In the genomic region with DNA sequence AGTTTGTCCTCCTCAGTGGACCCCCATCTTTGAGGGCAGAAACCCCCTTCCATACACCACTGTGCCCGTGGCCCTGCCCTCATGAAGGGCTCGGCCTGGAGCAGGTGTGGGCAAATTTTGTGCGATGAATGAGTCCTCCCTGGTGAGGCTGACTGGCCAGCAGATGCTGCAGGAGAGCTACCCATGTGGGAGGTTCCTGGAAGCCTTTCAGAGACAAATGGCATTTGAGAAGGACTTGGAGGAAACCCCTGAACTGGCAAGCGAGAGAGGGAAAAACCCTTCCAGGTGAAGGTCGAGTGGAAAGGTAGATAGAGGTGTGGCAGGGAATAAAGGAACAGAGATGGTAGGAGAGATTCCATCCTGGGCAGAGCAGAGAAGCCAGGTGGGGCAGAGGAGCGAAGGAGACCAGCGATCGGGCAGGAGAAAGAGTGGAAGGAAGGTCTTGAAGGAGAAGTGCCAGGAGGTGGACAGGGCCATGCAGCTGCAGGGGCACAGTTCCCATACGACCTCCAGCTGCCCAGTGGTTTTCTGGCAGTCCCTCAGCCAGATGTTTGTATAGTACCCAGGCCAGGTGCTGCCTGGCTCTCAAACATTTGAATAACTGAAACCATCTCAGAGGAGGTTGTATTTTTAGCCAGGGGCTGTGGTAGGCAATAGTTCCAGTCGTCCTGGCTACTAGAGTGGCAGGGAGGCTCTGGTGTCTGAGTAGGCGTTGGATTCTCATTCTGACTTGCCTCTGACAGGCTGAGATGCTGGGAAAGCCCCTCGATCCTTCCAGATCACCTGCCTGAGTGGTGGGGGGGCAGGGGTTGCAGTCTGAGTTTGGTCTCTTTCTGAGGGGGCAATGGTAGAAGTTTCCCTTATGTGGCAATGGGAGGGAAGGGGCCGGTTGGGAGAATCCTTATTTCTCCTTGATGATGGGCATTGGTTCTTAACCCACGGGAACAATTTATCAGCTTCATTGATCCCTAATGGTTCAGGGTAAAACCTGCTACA, we compare ENCODE assay signal across 1 cellular context.
TF ChIP-seq lines count a peak whose summit lies in the region.

No MANE protein-coding gene starts in this region.

TF ChIP-seq in GM12878, 131 proteins besides CTCF, POLR2A, EP300 and RAD21 (continued from another document and continues in another):
- TF ChIP-seq, protein P1, sequence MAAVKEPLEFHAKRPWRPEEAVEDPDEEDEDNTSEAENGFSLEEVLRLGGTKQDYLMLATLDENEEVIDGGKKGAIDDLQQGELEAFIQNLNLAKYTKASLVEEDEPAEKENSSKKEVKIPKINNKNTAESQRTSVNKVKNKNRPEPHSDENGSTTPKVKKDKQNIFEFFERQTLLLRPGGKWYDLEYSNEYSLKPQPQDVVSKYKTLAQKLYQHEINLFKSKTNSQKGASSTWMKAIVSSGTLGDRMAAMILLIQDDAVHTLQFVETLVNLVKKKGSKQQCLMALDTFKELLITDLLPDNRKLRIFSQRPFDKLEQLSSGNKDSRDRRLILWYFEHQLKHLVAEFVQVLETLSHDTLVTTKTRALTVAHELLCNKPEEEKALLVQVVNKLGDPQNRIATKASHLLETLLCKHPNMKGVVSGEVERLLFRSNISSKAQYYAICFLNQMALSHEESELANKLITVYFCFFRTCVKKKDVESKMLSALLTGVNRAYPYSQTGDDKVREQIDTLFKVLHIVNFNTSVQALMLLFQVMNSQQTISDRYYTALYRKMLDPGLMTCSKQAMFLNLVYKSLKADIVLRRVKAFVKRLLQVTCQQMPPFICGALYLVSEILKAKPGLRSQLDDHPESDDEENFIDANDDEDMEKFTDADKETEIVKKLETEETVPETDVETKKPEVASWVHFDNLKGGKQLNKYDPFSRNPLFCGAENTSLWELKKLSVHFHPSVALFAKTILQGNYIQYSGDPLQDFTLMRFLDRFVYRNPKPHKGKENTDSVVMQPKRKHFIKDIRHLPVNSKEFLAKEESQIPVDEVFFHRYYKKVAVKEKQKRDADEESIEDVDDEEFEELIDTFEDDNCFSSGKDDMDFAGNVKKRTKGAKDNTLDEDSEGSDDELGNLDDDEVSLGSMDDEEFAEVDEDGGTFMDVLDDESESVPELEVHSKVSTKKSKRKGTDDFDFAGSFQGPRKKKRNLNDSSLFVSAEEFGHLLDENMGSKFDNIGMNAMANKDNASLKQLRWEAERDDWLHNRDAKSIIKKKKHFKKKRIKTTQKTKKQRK (IDR thresholded peaks at IDR 0.05; ENCODE audit: low read depth, low read length) = no peak
- TF ChIP-seq SMAD1 (IDR thresholded peaks at IDR 0.05; ENCODE audit: low read depth, partially characterized antibody) (no peak), KLF5 (IDR thresholded peaks at IDR 0.05; ENCODE audit: partially characterized antibody) (peak; percentile 23), CHD1 (IDR thresholded peaks at IDR 0.05; ENCODE audit: low read depth, low read length) (no peak), IKZF2 (IDR thresholded peaks at IDR 0.05) (peak; percentile 95 to 96), SRF (IDR thresholded peaks at IDR 0.05; ENCODE audit: low read depth in 2 of 2, low read length in 2 of 2) (no peak), RUNX3 (IDR thresholded peaks at IDR 0.05; ENCODE audit: low read length) (peak; percentile 95), IRF4 (IDR thresholded peaks at IDR 0.05; ENCODE audit: low read depth, low read length) (peak; percentile 97), NR2C1 (IDR thresholded peaks at IDR 0.05) (no peak), MEF2A (IDR thresholded peaks at IDR 0.05; ENCODE audit: insufficient read depth, low read depth, low read length) (peak; percentile 99), TAF1 (IDR thresholded peaks at IDR 0.05; ENCODE audit: borderline replicate concordance, low read depth, low read length) (no peak), WRNIP1 (IDR thresholded peaks at IDR 0.05; ENCODE audit: borderline replicate concordance, low read depth, low read length) (no peak), SMAD5 (IDR thresholded peaks at IDR 0.05; ENCODE audit: low read depth) (no peak), HDGF (IDR thresholded peaks at IDR 0.05) (peak; percentile 91; the same call in 1 of the 2 replicates), ZNF274 (IDR thresholded peaks at IDR 0.05; ENCODE audit: insufficient read depth, insufficient read length) (no peak), NR2C2 (IDR thresholded peaks at IDR 0.05; ENCODE audit: borderline replicate concordance, control insufficient read depth, insufficient read length, low read depth) (no peak), CHD2 (IDR thresholded peaks at IDR 0.05; ENCODE audit: borderline replicate concordance, low read depth, low read length) (peak; percentile 29; the same call in 1 of the 2 replicates), POU2F2 (IDR thresholded peaks at IDR 0.05; ENCODE audit: borderline replicate concordance, low read depth, low read length) (peak; percentile 97), TCF12 (IDR thresholded peaks at IDR 0.05; ENCODE audit: low read depth, low read length) (peak; percentile 100), CBX3 (IDR thresholded peaks at IDR 0.05; ENCODE audit: borderline replicate concordance, low read depth) (no peak), PAX8 (IDR thresholded peaks at IDR 0.05) (no peak), RBBP5 (conservative IDR thresholded peaks at IDR 0.05) (no peak), BCL11A (IDR thresholded peaks at IDR 0.05; ENCODE audit: low read depth, low read length) (peak; percentile 95), BHLHE40 (IDR thresholded peaks at IDR 0.05; ENCODE audit: borderline replicate concordance in 1 of 2, low read depth in 2 of 2, low read length in 1 of 2) (peak; percentile 88 to 95), DPF2 (IDR thresholded peaks at IDR 0.05) (peak; percentile 98), ZZZ3 (IDR thresholded peaks at IDR 0.05; ENCODE audit: control insufficient read depth, insufficient read length, low read depth) (no peak), BACH1 (IDR thresholded peaks at IDR 0.05; ENCODE audit: borderline replicate concordance) (peak; percentile 78; the same call in 1 of the 2 replicates)
- TF ChIP-seq, protein P2, sequence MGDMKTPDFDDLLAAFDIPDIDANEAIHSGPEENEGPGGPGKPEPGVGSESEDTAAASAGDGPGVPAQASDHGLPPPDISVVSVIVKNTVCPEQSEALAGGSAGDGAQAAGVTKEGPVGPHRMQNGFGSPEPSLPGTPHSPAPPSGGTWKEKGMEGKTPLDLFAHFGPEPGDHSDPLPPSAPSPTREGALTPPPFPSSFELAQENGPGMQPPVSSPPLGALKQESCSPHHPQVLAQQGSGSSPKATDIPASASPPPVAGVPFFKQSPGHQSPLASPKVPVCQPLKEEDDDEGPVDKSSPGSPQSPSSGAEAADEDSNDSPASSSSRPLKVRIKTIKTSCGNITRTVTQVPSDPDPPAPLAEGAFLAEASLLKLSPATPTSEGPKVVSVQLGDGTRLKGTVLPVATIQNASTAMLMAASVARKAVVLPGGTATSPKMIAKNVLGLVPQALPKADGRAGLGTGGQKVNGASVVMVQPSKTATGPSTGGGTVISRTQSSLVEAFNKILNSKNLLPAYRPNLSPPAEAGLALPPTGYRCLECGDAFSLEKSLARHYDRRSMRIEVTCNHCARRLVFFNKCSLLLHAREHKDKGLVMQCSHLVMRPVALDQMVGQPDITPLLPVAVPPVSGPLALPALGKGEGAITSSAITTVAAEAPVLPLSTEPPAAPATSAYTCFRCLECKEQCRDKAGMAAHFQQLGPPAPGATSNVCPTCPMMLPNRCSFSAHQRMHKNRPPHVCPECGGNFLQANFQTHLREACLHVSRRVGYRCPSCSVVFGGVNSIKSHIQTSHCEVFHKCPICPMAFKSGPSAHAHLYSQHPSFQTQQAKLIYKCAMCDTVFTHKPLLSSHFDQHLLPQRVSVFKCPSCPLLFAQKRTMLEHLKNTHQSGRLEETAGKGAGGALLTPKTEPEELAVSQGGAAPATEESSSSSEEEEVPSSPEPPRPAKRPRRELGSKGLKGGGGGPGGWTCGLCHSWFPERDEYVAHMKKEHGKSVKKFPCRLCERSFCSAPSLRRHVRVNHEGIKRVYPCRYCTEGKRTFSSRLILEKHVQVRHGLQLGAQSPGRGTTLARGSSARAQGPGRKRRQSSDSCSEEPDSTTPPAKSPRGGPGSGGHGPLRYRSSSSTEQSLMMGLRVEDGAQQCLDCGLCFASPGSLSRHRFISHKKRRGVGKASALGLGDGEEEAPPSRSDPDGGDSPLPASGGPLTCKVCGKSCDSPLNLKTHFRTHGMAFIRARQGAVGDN (IDR thresholded peaks at IDR 0.05) = peak; percentile 39; the same call in 1 of the 2 replicates
- TF ChIP-seq, protein P3, sequence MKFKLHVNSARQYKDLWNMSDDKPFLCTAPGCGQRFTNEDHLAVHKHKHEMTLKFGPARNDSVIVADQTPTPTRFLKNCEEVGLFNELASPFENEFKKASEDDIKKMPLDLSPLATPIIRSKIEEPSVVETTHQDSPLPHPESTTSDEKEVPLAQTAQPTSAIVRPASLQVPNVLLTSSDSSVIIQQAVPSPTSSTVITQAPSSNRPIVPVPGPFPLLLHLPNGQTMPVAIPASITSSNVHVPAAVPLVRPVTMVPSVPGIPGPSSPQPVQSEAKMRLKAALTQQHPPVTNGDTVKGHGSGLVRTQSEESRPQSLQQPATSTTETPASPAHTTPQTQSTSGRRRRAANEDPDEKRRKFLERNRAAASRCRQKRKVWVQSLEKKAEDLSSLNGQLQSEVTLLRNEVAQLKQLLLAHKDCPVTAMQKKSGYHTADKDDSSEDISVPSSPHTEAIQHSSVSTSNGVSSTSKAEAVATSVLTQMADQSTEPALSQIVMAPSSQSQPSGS (IDR thresholded peaks at IDR 0.05; ENCODE audit: low read length) = peak; percentile 87
- TF ChIP-seq, protein P4, sequence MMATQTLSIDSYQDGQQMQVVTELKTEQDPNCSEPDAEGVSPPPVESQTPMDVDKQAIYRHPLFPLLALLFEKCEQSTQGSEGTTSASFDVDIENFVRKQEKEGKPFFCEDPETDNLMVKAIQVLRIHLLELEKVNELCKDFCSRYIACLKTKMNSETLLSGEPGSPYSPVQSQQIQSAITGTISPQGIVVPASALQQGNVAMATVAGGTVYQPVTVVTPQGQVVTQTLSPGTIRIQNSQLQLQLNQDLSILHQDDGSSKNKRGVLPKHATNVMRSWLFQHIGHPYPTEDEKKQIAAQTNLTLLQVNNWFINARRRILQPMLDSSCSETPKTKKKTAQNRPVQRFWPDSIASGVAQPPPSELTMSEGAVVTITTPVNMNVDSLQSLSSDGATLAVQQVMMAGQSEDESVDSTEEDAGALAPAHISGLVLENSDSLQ (IDR thresholded peaks at IDR 0.05) = peak; percentile 96
- TF ChIP-seq, protein P5, sequence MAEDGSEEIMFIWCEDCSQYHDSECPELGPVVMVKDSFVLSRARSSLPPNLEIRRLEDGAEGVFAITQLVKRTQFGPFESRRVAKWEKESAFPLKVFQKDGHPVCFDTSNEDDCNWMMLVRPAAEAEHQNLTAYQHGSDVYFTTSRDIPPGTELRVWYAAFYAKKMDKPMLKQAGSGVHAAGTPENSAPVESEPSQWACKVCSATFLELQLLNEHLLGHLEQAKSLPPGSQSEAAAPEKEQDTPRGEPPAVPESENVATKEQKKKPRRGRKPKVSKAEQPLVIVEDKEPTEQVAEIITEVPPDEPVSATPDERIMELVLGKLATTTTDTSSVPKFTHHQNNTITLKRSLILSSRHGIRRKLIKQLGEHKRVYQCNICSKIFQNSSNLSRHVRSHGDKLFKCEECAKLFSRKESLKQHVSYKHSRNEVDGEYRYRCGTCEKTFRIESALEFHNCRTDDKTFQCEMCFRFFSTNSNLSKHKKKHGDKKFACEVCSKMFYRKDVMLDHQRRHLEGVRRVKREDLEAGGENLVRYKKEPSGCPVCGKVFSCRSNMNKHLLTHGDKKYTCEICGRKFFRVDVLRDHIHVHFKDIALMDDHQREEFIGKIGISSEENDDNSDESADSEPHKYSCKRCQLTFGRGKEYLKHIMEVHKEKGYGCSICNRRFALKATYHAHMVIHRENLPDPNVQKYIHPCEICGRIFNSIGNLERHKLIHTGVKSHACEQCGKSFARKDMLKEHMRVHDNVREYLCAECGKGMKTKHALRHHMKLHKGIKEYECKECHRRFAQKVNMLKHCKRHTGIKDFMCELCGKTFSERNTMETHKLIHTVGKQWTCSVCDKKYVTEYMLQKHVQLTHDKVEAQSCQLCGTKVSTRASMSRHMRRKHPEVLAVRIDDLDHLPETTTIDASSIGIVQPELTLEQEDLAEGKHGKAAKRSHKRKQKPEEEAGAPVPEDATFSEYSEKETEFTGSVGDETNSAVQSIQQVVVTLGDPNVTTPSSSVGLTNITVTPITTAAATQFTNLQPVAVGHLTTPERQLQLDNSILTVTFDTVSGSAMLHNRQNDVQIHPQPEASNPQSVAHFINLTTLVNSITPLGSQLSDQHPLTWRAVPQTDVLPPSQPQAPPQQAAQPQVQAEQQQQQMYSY (CRISPR knock-in tag; IDR thresholded peaks at IDR 0.05) = no peak
- TF ChIP-seq, protein P6, sequence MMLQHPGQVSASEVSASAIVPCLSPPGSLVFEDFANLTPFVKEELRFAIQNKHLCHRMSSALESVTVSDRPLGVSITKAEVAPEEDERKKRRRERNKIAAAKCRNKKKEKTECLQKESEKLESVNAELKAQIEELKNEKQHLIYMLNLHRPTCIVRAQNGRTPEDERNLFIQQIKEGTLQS (IDR thresholded peaks at IDR 0.05; ENCODE audit: borderline replicate concordance, extremely low read depth, low read depth, low read length) = no peak
- TF ChIP-seq, protein P7, sequence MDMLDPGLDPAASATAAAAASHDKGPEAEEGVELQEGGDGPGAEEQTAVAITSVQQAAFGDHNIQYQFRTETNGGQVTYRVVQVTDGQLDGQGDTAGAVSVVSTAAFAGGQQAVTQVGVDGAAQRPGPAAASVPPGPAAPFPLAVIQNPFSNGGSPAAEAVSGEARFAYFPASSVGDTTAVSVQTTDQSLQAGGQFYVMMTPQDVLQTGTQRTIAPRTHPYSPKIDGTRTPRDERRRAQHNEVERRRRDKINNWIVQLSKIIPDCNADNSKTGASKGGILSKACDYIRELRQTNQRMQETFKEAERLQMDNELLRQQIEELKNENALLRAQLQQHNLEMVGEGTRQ (IDR thresholded peaks at IDR 0.05; ENCODE audit: borderline replicate concordance, low read depth, low read length) = no peak
- TF ChIP-seq, protein P8, sequence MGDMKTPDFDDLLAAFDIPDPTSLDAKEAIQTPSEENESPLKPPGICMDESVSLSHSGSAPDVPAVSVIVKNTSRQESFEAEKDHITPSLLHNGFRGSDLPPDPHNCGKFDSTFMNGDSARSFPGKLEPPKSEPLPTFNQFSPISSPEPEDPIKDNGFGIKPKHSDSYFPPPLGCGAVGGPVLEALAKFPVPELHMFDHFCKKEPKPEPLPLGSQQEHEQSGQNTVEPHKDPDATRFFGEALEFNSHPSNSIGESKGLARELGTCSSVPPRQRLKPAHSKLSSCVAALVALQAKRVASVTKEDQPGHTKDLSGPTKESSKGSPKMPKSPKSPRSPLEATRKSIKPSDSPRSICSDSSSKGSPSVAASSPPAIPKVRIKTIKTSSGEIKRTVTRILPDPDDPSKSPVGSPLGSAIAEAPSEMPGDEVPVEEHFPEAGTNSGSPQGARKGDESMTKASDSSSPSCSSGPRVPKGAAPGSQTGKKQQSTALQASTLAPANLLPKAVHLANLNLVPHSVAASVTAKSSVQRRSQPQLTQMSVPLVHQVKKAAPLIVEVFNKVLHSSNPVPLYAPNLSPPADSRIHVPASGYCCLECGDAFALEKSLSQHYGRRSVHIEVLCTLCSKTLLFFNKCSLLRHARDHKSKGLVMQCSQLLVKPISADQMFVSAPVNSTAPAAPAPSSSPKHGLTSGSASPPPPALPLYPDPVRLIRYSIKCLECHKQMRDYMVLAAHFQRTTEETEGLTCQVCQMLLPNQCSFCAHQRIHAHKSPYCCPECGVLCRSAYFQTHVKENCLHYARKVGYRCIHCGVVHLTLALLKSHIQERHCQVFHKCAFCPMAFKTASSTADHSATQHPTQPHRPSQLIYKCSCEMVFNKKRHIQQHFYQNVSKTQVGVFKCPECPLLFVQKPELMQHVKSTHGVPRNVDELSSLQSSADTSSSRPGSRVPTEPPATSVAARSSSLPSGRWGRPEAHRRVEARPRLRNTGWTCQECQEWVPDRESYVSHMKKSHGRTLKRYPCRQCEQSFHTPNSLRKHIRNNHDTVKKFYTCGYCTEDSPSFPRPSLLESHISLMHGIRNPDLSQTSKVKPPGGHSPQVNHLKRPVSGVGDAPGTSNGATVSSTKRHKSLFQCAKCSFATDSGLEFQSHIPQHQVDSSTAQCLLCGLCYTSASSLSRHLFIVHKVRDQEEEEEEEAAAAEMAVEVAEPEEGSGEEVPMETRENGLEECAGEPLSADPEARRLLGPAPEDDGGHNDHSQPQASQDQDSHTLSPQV (IDR thresholded peaks at IDR 0.05) = no peak
